ENCODE assay signal across 16 cellular contexts in the genomic region with DNA sequence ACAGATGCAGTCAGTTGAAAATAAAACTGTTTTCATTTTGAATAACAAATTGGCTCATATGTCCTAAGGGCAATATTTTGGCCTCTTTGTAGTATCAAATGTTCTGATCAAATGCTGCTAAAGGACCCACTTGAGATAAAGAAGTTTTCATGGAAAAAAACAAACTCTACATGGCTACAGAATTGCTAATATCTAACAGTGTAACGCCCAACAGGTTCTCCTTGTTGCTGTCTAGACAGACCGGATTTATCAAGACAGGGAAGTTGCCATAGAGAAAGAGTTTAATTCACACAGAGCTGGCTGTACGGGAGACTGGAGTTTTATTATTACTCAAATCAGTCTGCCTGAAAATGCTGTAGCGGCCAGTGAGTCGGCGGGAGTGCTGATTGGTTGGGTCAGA. TPM values are rescaled to one million over a fixed set of nuclear protein-coding genes. Genes with fewer than 3 reads are reported as not detected.
DNase-seq lines count a peak whose midpoint lies in the region; ATAC-seq and TF ChIP-seq lines count a peak whose summit lies in the region.
"Had no signal": no experiment of that assay in that cellular context is flagged by ENCODE, and none has a peak within 500 bp of the region (broad histone marks: within the 10 kb centered on the region; RNA-seq: fewer than 3 reads in every experiment).

No MANE protein-coding gene starts in this region.

- CTCF ChIA-PET in activated naive CD4-positive, alpha-beta T cell treated with anti-CD3 and anti-CD28 coated beads for 36 hours (lab: Charles Lee), result no interaction called here

- no peaks in the 10 kb centered on the region for H3K27me3 Mint-ChIP-seq in activated naive CD4-positive, alpha-beta T cell treated with anti-CD3 and anti-CD28 coated beads, Interleukin-2, amount 50 U/mL, for 24 hours
- H3K27me3 Mint-ChIP-seq in activated naive CD4-positive, alpha-beta T cell treated with anti-CD3 and anti-CD28 coated beads for 36 hours (ENCODE audit: low read depth), result no peaks in the 10 kb centered on the region
- H3K27me3 Mint-ChIP-seq in mesothelial cell of epicardium (ENCODE audit: low read depth), result no peaks in the 10 kb centered on the region
- H3K27me3 Mint-ChIP-seq: B cell; CD4-positive, CD25-positive, alpha-beta regulatory T cell had no signal

- no peak for TF ChIP-seq POLR2A in erythroblast (IDR thresholded peaks at IDR 0.05; ENCODE audit: low read length)

- peaks cover 20% of the 10 kb centered on the region for H3K36me3 Mint-ChIP-seq in activated naive CD4-positive, alpha-beta T cell treated with anti-CD3 and anti-CD28 coated beads, Interleukin-2, amount 50 U/mL, for 24 hours
- H3K36me3 Mint-ChIP-seq in activated naive CD4-positive, alpha-beta T cell treated with anti-CD3 and anti-CD28 coated beads for 36 hours (ENCODE audit: low read depth), result peaks cover 13% of the 10 kb centered on the region
- H3K36me3 Mint-ChIP-seq in mesothelial cell of epicardium, result peaks cover 36% of the 10 kb centered on the region

- H3K4me3 Mint-ChIP-seq in activated naive CD4-positive, alpha-beta T cell treated with anti-CD3 and anti-CD28 coated beads, Interleukin-2, amount 50 U/mL, for 24 hours, result no peak overlapping the region
- H3K4me3 Mint-ChIP-seq in activated naive CD4-positive, alpha-beta T cell treated with anti-CD3 and anti-CD28 coated beads for 36 hours, result no peak overlapping the region
- H3K4me3 Mint-ChIP-seq in mesothelial cell of epicardium, result no peak overlapping the region
- H3K4me3 Mint-ChIP-seq: B cell; CD4-positive, CD25-positive, alpha-beta regulatory T cell; CD8-positive, alpha-beta T cell; H9 had no signal

- intact Hi-C loops in activated naive CD4-positive, alpha-beta T cell treated with anti-CD3 and anti-CD28 coated beads for 36 hours (cut with micrococcal nuclease), result no loop called here

- H3K9me3 Mint-ChIP-seq in activated naive CD4-positive, alpha-beta T cell treated with anti-CD3 and anti-CD28 coated beads, Interleukin-2, amount 50 U/mL, for 24 hours, result peaks cover 4% of the 10 kb centered on the region
- peaks cover 7% of the 10 kb centered on the region for H3K9me3 Mint-ChIP-seq in activated naive CD4-positive, alpha-beta T cell treated with anti-CD3 and anti-CD28 coated beads for 36 hours
- peaks cover 28% of the 10 kb centered on the region for H3K9me3 Mint-ChIP-seq in mesothelial cell of epicardium
- H3K9me3 Mint-ChIP-seq: CD8-positive, alpha-beta T cell; H9 had no signal

- ATAC-seq in HG03025 (IDR thresholded peaks at IDR 0.05; ENCODE audit: low FRiP score, unreplicated experiment), result no peak
- no peak for ATAC-seq in GM18502 (IDR thresholded peaks at IDR 0.05; ENCODE audit: poor library complexity, unreplicated experiment)
- ATAC-seq: CD8-positive, alpha-beta T cell; HCT116 had no signal

- peak overlapping the region; percentile 14 for H3K27ac Mint-ChIP-seq in activated naive CD4-positive, alpha-beta T cell treated with anti-CD3 and anti-CD28 coated beads, Interleukin-2, amount 50 U/mL, for 24 hours
- H3K27ac Mint-ChIP-seq in activated naive CD4-positive, alpha-beta T cell treated with anti-CD3 and anti-CD28 coated beads for 36 hours, result no peak overlapping the region
- peak overlapping the region; percentile 39 for H3K27ac Mint-ChIP-seq in mesothelial cell of epicardium
- H3K27ac Mint-ChIP-seq: B cell; CD4-positive, CD25-positive, alpha-beta regulatory T cell; CD8-positive, alpha-beta T cell had no signal

- no peak for DNase-seq in activated naive CD4-positive, alpha-beta T cell treated with anti-CD3 and anti-CD28 coated beads for 36 hours
- DNase-seq in erythroblast (lab: John Stamatoyannopoulos, UW) (peak; percentile 8 to 17), mesothelial cell of epicardium (ENCODE audit: low spot score in 2 of 2, unreplicated experiment in 2 of 2) (no peak)
- DNase-seq in NK-92 treated with Interleukin-12 subunit alpha and Interleukin-12 subunit beta, amount 100 ng/mL, for 24 hours (lab: John Stamatoyannopoulos, UW), result no peak
- DNase-seq: Caco-2; CD4-positive, CD25-positive, alpha-beta regulatory T cell; CD8-positive, alpha-beta T cell; DMS153; DND-41; GM23248; H9 had no signal

- H3K4me1 Mint-ChIP-seq in activated naive CD4-positive, alpha-beta T cell treated with anti-CD3 and anti-CD28 coated beads, Interleukin-2, amount 50 U/mL, for 24 hours, result no peaks in the 10 kb centered on the region
- no peaks in the 10 kb centered on the region for H3K4me1 Mint-ChIP-seq in activated naive CD4-positive, alpha-beta T cell treated with anti-CD3 and anti-CD28 coated beads for 36 hours (ENCODE audit: low read depth)
- H3K4me1 Mint-ChIP-seq in mesothelial cell of epicardium, result peaks cover 7% of the 10 kb centered on the region
- H3K4me1 Mint-ChIP-seq: B cell; CD4-positive, CD25-positive, alpha-beta regulatory T cell had no signal

- no peak for TF ChIP-seq CTCF in mesothelial cell of epicardium (IDR thresholded peaks at IDR 0.05; ENCODE audit: unreplicated experiment)

RNA-seq across cellular contexts. Expression of a gene that starts 19.4 kb away (rescaled TPM):
- 10 to 100 TPM; 14.8 to 15.1 TPM for total RNA-seq in activated naive CD4-positive, alpha-beta T cell treated with anti-CD3 and anti-CD28 coated beads for 36 hours
- total RNA-seq in mesothelial cell of epicardium, result 46.5 to 51.2 TPM (median 51.1 TPM) in 3 replicates

Comparison
In these comparisons a context has a peak if more than half of its experiments do, and no peak if none do; other contexts are left out.
1. DNase-seq: peak in erythroblast (2 of 2); none in activated naive CD4-positive, alpha-beta T cell treated with anti-CD3 and anti-CD28 coated beads for 36 hours (single experiment), mesothelial cell of epicardium (0 of 2) and NK-92 treated with Interleukin-12 subunit alpha and Interleukin-12 subunit beta, amount 100 ng/mL, for 24 hours (single experiment).